4 cellular contexts compared by ENCODE assay signal in the genomic region with DNA sequence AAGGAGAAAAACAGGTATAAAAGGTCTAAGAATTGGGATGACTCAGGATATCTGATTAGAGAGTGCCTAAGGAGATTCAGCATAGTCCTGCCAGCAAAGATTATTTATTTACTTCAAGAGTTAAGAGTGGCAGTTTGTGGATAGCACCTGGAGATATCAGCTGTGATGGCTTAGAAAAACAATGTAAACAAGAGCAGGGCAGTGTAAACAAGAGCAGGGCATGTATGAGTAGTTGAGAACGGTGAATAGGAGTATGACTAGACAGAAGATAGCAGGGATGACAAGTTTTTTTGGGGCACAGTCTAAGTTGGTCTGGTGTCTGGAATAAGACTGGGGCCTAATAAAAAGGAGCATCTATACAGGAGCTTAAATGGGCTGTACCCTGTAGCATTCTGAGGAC. TPM values are rescaled to one million over a fixed set of nuclear protein-coding genes. Genes with fewer than 3 reads are reported as not detected.
DNase-seq lines count a peak whose midpoint lies in the region; ATAC-seq, FAIRE-seq and TF ChIP-seq lines count a peak whose summit lies in the region.
"Not testable (repeated sequence)": the region's sequence is repeated elsewhere in the genome, so short reads cannot be mapped to it uniquely, and the experiment has no call there.

No MANE protein-coding gene starts in this region.

- not testable (repeated sequence) for TF ChIP-seq POLR2A in K562 (conservative IDR thresholded peaks at IDR 0.05)

- CTCF ChIA-PET in K562 (lab: Yijun Ruan, JAX; ENCODE audit: low intra/inter-chr PET ratio) = not testable (repeated sequence)

- H2AFZ ChIP-seq in K562 (ENCODE audit: low read depth, low read length) = not testable (repeated sequence)

- TF ChIP-seq RAD21 in K562 (CRISPR knock-in tag; conservative IDR thresholded peaks at IDR 0.05 in 1 of 2, IDR thresholded peaks at IDR 0.05 in 1 of 2) = not testable (repeated sequence)

- POLR2A ChIA-PET in K562 (lab: Yijun Ruan, JAX) = not testable (repeated sequence)

- not testable (repeated sequence) for H3K27me3 ChIP-seq in K562 (ENCODE audit: control insufficient read depth in 2 of 2, insufficient read depth in 2 of 2, low read length in 2 of 2)

- peaks cover 6 to 26% of the 10 kb centered on the region in 2 experiments; a peak in 4 of 5 replicates for H3K4me1 ChIP-seq in K562 (replicated peaks in 1 of 2; ENCODE audit: control insufficient read depth in 2 of 2, insufficient read depth in 2 of 2, low read length in 2 of 2)

- H3K9me3 ChIP-seq in K562 (replicated peaks; ENCODE audit: control insufficient read depth, insufficient read depth, low read depth, low read length) = not testable (repeated sequence)

- not testable (repeated sequence) for H4K20me1 ChIP-seq in K562 (replicated peaks; ENCODE audit: control insufficient read depth, insufficient read depth, low read length)

- FAIRE-seq in K562 (lab: Jason Lieb, UNC) = not testable (repeated sequence)

- intact Hi-C loops in K562 (cut with micrococcal nuclease) = not testable (repeated sequence)

- not testable (repeated sequence) for H3K9me1 ChIP-seq in K562 (ENCODE audit: control insufficient read depth, insufficient read depth, low read length)

- H3K36me3 ChIP-seq in K562 (ENCODE audit: control insufficient read depth, insufficient read depth, low read length) = not testable (repeated sequence)

- peaks cover 24% of the 10 kb centered on the region; the same call in 2 of the 3 replicates for H3K79me2 ChIP-seq in K562 (ENCODE audit: control insufficient read depth, insufficient read depth, low read length)

- TF ChIP-seq EP300 in K562 (IDR thresholded peaks at IDR 0.05; ENCODE audit: low read length) = not testable (repeated sequence)

- not testable (repeated sequence) for TF ChIP-seq CTCF in LNCaP clone FGC (IDR thresholded peaks at IDR 0.05; ENCODE audit: control insufficient read depth, extremely low read depth, insufficient read depth); K562 (IDR thresholded peaks at IDR 0.05 in 2 of 3, conservative IDR thresholded peaks at IDR 0.05 in 1 of 3; ENCODE audit: insufficient read depth in 2 of 3, low read depth in 1 of 3, low read length in 3 of 3)

- not testable (repeated sequence) for H3K9ac ChIP-seq in K562 (ENCODE audit: insufficient read depth in 1 of 2, low read depth in 2 of 2, low read length in 2 of 2)

- DNase-seq in DMS53 (lab: John Stamatoyannopoulos, UW) (peak; percentile 66), LNCaP clone FGC (ENCODE audit: low read depth) (peak; percentile 35), NCI-H82 (lab: John Stamatoyannopoulos, UW) (peak; percentile 36)
- DNase-seq in K562 (ENCODE audit: extremely low read depth in 1 of 4, low spot score in 3 of 4) = not testable (repeated sequence)

- not testable (repeated sequence) for ATAC-seq in K562

- not testable (repeated sequence) for H3K27ac ChIP-seq in K562 (ENCODE audit: extremely low read depth, low read depth, low read length)

- 0% methylated on average over 1 of the region's 1 CpG for WGBS in K562 (ENCODE audit: insufficient coverage, low coverage, missing lambda C conversion rate)

- H3K4me2 ChIP-seq in K562 (ENCODE audit: insufficient read depth, low read length) = not testable (repeated sequence)

- in situ Hi-C loops in K562 (cut with MboI) = not testable (repeated sequence)

- not testable (repeated sequence) for BruUV-seq in K562 (replicated peaks; lab: Mats Ljungman, UMichigan)

- H3K4me3 ChIP-seq in LNCaP clone FGC (ENCODE audit: low read depth, low read length); K562: not testable (repeated sequence)

TF ChIP-seq in K562, 482 proteins besides CTCF, POLR2A, EP300 and RAD21:
- peak; percentile 84 to 92 for TF ChIP-seq FOXK2 (conservative IDR thresholded peaks at IDR 0.05 in 1 of 2, IDR thresholded peaks at IDR 0.05 in 1 of 2; ENCODE audit: low read depth in 2 of 2)
- TF ChIP-seq FOXA3 (CRISPR knock-in tag; conservative IDR thresholded peaks at IDR 0.05 in 1 of 2, IDR thresholded peaks at IDR 0.05 in 1 of 2) = peak in 1 of 2 experiments; percentile 72; a peak in 2 of 4 replicates
- peak; percentile 46; the same call in 1 of the 2 replicates for TF ChIP-seq ARID1B (IDR thresholded peaks at IDR 0.05)
- TF ChIP-seq PKNOX1 (IDR thresholded peaks at IDR 0.05) = peak; percentile 32; the same call in 1 of the 2 replicates
- TF ChIP-seq MAFG (tag; conservative IDR thresholded peaks at IDR 0.05) = peak; percentile 60; the same call in 1 of the 2 replicates
- peak; percentile 57; the same call in 1 of the 2 replicates for TF ChIP-seq ZNF316 (IDR thresholded peaks at IDR 0.05)
- TF ChIP-seq DPF2 (IDR thresholded peaks at IDR 0.05) = peak; percentile 57
- peak; percentile 51 for TF ChIP-seq C11orf30 (IDR thresholded peaks at IDR 0.05; ENCODE audit: low read depth)
- 0 out of 2 replicates have a peak, but pooled peaks have one; percentile 38 for TF ChIP-seq ZEB2 (IDR thresholded peaks at IDR 0.05)
- peak; percentile 10 for TF ChIP-seq MEIS2 (IDR thresholded peaks at IDR 0.05; ENCODE audit: partially characterized antibody)
- 0 out of 2 replicates have a peak, but pooled peaks have one; percentile 47 for TF ChIP-seq SMARCA4 (IDR thresholded peaks at IDR 0.05)

RNA-seq across cellular contexts. Expression of gene DET1, which starts 1.5 kb away (rescaled TPM):
- total RNA-seq in K562 (2011; cell fraction: chromatin; rRNA removed; ENCODE audit: low replicate concordance) = 17.4 and 23.9 TPM in 2 replicates
- 10.8 and 11.7 TPM in 2 replicates for total RNA-seq in K562 (2011; cell fraction: nucleolus; rRNA removed)
- total RNA-seq in K562 (2011; cell fraction: nucleoplasm; rRNA removed) = 20.8 and 25.6 TPM in 2 replicates
- total RNA-seq in K562 (2014; rRNA removed) (4.9 and 5.3 TPM in 2 replicates), K562 (2014; rRNA removed; fragmentation: Illumina TruSeq; extraction: Trizol) (5.8 and 5.9 TPM in 2 replicates), K562 (2015; rRNA removed; fragmentation: Illumina TruSeq; extraction: Trizol) (3.7 and 5.0 TPM in 2 replicates), K562 (2021) (5.6 and 6.0 TPM in 2 replicates)
- polyA plus RNA-seq in K562 (2011; rRNA removed) (8.1 and 9.6 TPM in 2 replicates), K562 (2014; fragmentation: Illumina TruSeq; extraction: Trizol) (7.0 and 7.3 TPM in 2 replicates), K562 (2014; fragmentation: Nextera tagmentation; extraction: Ambion mirVana) (1 to 10 TPM; 4.2 to 6.1 TPM), K562 (2014; rRNA removed) (6.9 and 7.3 TPM in 2 replicates)
- polyA plus RNA-seq in K562 (2011; cell fraction: cytosol; rRNA removed) = 7.7 and 9.3 TPM in 2 replicates
- polyA plus RNA-seq in K562 (2011; cell fraction: nucleus; rRNA removed) = 17.0 and 18.9 TPM in 2 replicates
- 5.8 and 9.3 TPM in 2 replicates for polyA plus RNA-seq in K562 (2012)
- polyA minus RNA-seq in K562 (2011; rRNA and poly(A)+ RNA removed) = 9.2 and 12.9 TPM in 2 replicates
- 2.0 and 3.0 TPM in 2 replicates for polyA minus RNA-seq in K562 (2011; cell fraction: cytosol; rRNA and poly(A)+ RNA removed)
- 12.3 and 19.1 TPM in 2 replicates for polyA minus RNA-seq in K562 (2011; cell fraction: nucleus; rRNA and poly(A)+ RNA removed)
